Comparison of ENCODE assay signal across 7 cellular contexts in genomic region chr2:188291142-188291616, GRCh38. TPM values are rescaled to one million over a fixed set of nuclear protein-coding genes. Genes with fewer than 3 reads are reported as not detected.
DNase-seq lines count a peak whose midpoint lies in the region; ATAC-seq and TF ChIP-seq lines count a peak whose summit lies in the region.

No MANE protein-coding gene starts in this region.

- H3K27me3 ChIP-seq in iPS-15b (ENCODE audit: control insufficient read depth, insufficient read depth, low read length), result no peaks in the 10 kb centered on the region
- H3K27me3 ChIP-seq in stomach, result peaks cover 0 to 8% (median 0%) of the 10 kb centered on the region in 3 donors

- intact Hi-C loops in stomach (cut with DNase I; ENCODE audit: low total_unique reads), result no loop called here

- DNase-seq in HFFc6, result no peak
- DNase-seq in activated naive CD8-positive, alpha-beta T cell treated with anti-CD3 and anti-CD28 coated beads, Interleukin-2, amount 10 ng/mL, durations not matched to agents 7 days and 5 days, result no peak
- peak; percentile 61 for DNase-seq in stomach
- no peak for DNase-seq in retina
- no peak for DNase-seq in stimulated activated CD4-positive, alpha-beta T cell treated with anti-CD3 and anti-CD28 coated beads, Interleukin-4, amount 100 ng/mL, for 4 hours

- no peak for TF ChIP-seq CTCF in HFFc6 (IDR thresholded peaks at IDR 0.05)
- TF ChIP-seq CTCF in stomach (IDR thresholded peaks at IDR 0.05), result no peak

- no peaks in the 10 kb centered on the region for H3K36me3 ChIP-seq in iPS-15b (ENCODE audit: control insufficient read depth, insufficient read depth, low read length)
- H3K36me3 ChIP-seq in stomach, result no peaks in the 10 kb centered on the region

- peaks cover 4% of the 10 kb centered on the region; the same call in 1 of the 2 replicates for H3K27me3 Mint-ChIP-seq in HFFc6 (ENCODE audit: insufficient read depth)
- peaks cover 49% of the 10 kb centered on the region for H3K27me3 Mint-ChIP-seq in activated naive CD8-positive, alpha-beta T cell treated with anti-CD3 and anti-CD28 coated beads, Interleukin-2, amount 10 ng/mL, durations not matched to agents 7 days and 5 days

- no peak for TF ChIP-seq EP300 in stomach (IDR thresholded peaks at IDR 0.05)

- H3K9me3 ChIP-seq in iPS-15b (ENCODE audit: control insufficient read depth, insufficient read depth, low read length), result no peaks in the 10 kb centered on the region
- H3K9me3 ChIP-seq in stomach, result no peaks in the 10 kb centered on the region

- no peak for ATAC-seq in activated naive CD8-positive, alpha-beta T cell treated with anti-CD3 and anti-CD28 coated beads, Interleukin-2, amount 10 ng/mL, durations not matched to agents 7 days and 5 days (ENCODE audit: low read depth)
- no peak for ATAC-seq in HG03432 (IDR thresholded peaks at IDR 0.05; ENCODE audit: unreplicated experiment)

- H3K4me1 ChIP-seq in iPS-15b (ENCODE audit: control insufficient read depth, insufficient read depth, low read length) (no peaks in the 10 kb centered on the region), stomach (peaks cover 0 to 37% (median 18%) of the 10 kb centered on the region in 4 donors)

- peaks cover 3% of the 10 kb centered on the region; the same call in 1 of the 2 replicates for H3K36me3 Mint-ChIP-seq in HFFc6 (ENCODE audit: low read depth)
- no peaks in the 10 kb centered on the region for H3K36me3 Mint-ChIP-seq in activated naive CD8-positive, alpha-beta T cell treated with anti-CD3 and anti-CD28 coated beads, Interleukin-2, amount 10 ng/mL, durations not matched to agents 7 days and 5 days

- peak overlapping the region; percentile 94 for H3K4me3 Mint-ChIP-seq in HFFc6
- peak overlapping the region; percentile 72 for H3K4me3 Mint-ChIP-seq in activated naive CD8-positive, alpha-beta T cell treated with anti-CD3 and anti-CD28 coated beads, Interleukin-2, amount 10 ng/mL, durations not matched to agents 7 days and 5 days

- 2 to 3% (median 2%) methylated on average over 12 of the region's 12 CpGs for WGBS in stomach, 5 donors

- peak overlapping the region; percentile 94 for H3K4me3 ChIP-seq in iPS-15b (ENCODE audit: low read depth, low read length)
- peak overlapping the region; percentile 55 to 74 (median 67) for H3K4me3 ChIP-seq in stomach

- POLR2A ChIA-PET in activated naive CD8-positive, alpha-beta T cell treated with anti-CD3 and anti-CD28 coated beads, Interleukin-2, amount 10 ng/mL, durations not matched to agents 7 days and 5 days (lab: Charles Lee), result no interaction called here

- no peaks in the 10 kb centered on the region; the same call in 1 of the 2 replicates for H3K9me3 Mint-ChIP-seq in HFFc6
- no peaks in the 10 kb centered on the region for H3K9me3 Mint-ChIP-seq in activated naive CD8-positive, alpha-beta T cell treated with anti-CD3 and anti-CD28 coated beads, Interleukin-2, amount 10 ng/mL, durations not matched to agents 7 days and 5 days

- peaks cover 39% of the 10 kb centered on the region for H3K4me1 Mint-ChIP-seq in HFFc6 (ENCODE audit: low read depth)
- peaks cover 8% of the 10 kb centered on the region for H3K4me1 Mint-ChIP-seq in activated naive CD8-positive, alpha-beta T cell treated with anti-CD3 and anti-CD28 coated beads, Interleukin-2, amount 10 ng/mL, durations not matched to agents 7 days and 5 days

- H3K27ac ChIP-seq in stomach, result peak overlapping the region; percentile 97 to 100 (median 98)

- peak in 1 of 4 donors; percentile 10 for TF ChIP-seq POLR2A in stomach (IDR thresholded peaks at IDR 0.05)

- H3K27ac Mint-ChIP-seq in HFFc6, result peak overlapping the region; percentile 89
- no peak overlapping the region for H3K27ac Mint-ChIP-seq in activated naive CD8-positive, alpha-beta T cell treated with anti-CD3 and anti-CD28 coated beads, Interleukin-2, amount 10 ng/mL, durations not matched to agents 7 days and 5 days

- H3K9ac ChIP-seq in iPS-15b (ENCODE audit: low read depth, low read length), result peak overlapping the region; percentile 97

RNA-seq across cellular contexts. Expression of gene GULP1, which starts 0.5 kb away (rescaled TPM):
- 10 to 100 TPM; 33.3 to 76.1 (median 63.9) TPM for total RNA-seq in HFFc6 (2021; fragmentation: NEBNext Ultra II Directional; extraction: Animal tissue kit (Norgen Biotek cat#: 25700))
- not detected for total RNA-seq in activated naive CD8-positive, alpha-beta T cell treated with anti-CD3 and anti-CD28 coated beads, Interleukin-2, amount 10 ng/mL, durations not matched to agents 7 days and 5 days
- 100 to 1,000 TPM in 2 of 5 donors, 10 to 100 TPM in 2, 1 to 10 TPM in 1; 4.9 to 179 (median 56.7) TPM for total RNA-seq in stomach
- polyA plus RNA-seq in stomach, result 10 to 100 TPM in 2 of 3 donors, 1 to 10 TPM in 1; 8.2 to 36.5 (median 25.3) TPM

Comparison
In these comparisons a context has a peak if more than half of its experiments do, and no peak if none do; other contexts are left out.
1. RNA of gene GULP1, which starts 0.5 kb away (total RNA-seq): 33.3 to 76.1 TPM in HFFc6 and 4.9 to 179 TPM in stomach; not detected in activated naive CD8-positive, alpha-beta T cell treated with anti-CD3 and anti-CD28 coated beads, Interleukin-2, amount 10 ng/mL, durations not matched to agents 7 days and 5 days; every median in the first group is over 4 times any median in the second.